14 cellular contexts compared by ENCODE assay signal in genomic region chr13:27851481-27851880, GRCh38. TPM values are rescaled to one million over a fixed set of nuclear protein-coding genes. Genes with fewer than 3 reads are reported as not detected.
A peak's percentile ranks its signal among the peaks of the same experiment; 100 is the strongest.
DNase-seq lines count a peak whose midpoint lies in the region; ATAC-seq, FAIRE-seq and TF ChIP-seq lines count a peak whose summit lies in the region.
"Had no signal": no experiment of that assay in that cellular context is flagged by ENCODE, and none has a peak within 500 bp of the region (broad histone marks: within the 10 kb centered on the region; RNA-seq: fewer than 3 reads in every experiment).

No MANE protein-coding gene starts in this region.

- no peak for TF ChIP-seq CTCF in esophagus muscularis mucosa (IDR thresholded peaks at IDR 0.05)

- H3K27me3 ChIP-seq in esophagus muscularis mucosa (peaks cover 0 to 70% (median 0%) of the 10 kb centered on the region in 4 donors), small intestine (ENCODE audit: control insufficient read depth in 2 of 2, insufficient read depth in 2 of 2, low read length in 2 of 2) (peaks cover 0 to 12% of the 10 kb centered on the region in 2 donors)

- H3K36me3 ChIP-seq in esophagus muscularis mucosa (no peaks in the 10 kb centered on the region), small intestine (ENCODE audit: control insufficient read depth in 2 of 2, insufficient read depth in 2 of 2, low read length in 2 of 2) (no peaks in the 10 kb centered on the region)
- H3K36me3 ChIP-seq: BE2C, HAP-1 had no signal

- DNase-seq in NCI-H69 (lab: John Stamatoyannopoulos, UW) = peak; percentile 4
- DNase-seq in SHP77 (lab: John Stamatoyannopoulos, UW) = peak; percentile 72 to 75
- DNase-seq in esophagus muscularis mucosa (ENCODE audit: extremely low spot score) = peak; percentile 87
- peak; percentile 92 for DNase-seq in small intestine
- DNase-seq in nucleus accumbens (lab: John Stamatoyannopoulos, UW) = no peak
- DNase-seq: BE2C; CD4-positive, alpha-beta memory T cell had no signal

- 12% methylated on average over 13 of the region's 14 CpGs for WGBS in esophagus muscularis mucosa
- WGBS in small intestine, 3 donors = 9 to 45% (median 33%) methylated on average over 14 of the region's 14 CpGs

- no peak for TF ChIP-seq EP300 in esophagus muscularis mucosa (IDR thresholded peaks at IDR 0.05)

- no peak for ATAC-seq in HG02759 (IDR thresholded peaks at IDR 0.05; ENCODE audit: unreplicated experiment)

- H3K9me3 ChIP-seq in esophagus muscularis mucosa = no peaks in the 10 kb centered on the region
- no peaks in the 10 kb centered on the region for H3K9me3 ChIP-seq in small intestine (ENCODE audit: control insufficient read depth, low read depth)
- H3K9me3 ChIP-seq: A549, BE2C had no signal

- H3K4me1 ChIP-seq in esophagus muscularis mucosa = no peaks in the 10 kb centered on the region
- H3K4me1 ChIP-seq in small intestine (ENCODE audit: control insufficient read depth in 2 of 2, insufficient read depth in 1 of 2, low read depth in 1 of 2, low read length in 1 of 2) = peaks cover 0 to 12% of the 10 kb centered on the region in 2 donors
- H3K4me1 ChIP-seq: BE2C, HAP-1 had no signal

- intact Hi-C loops in esophagus muscularis mucosa (cut with DNase I) = no loop called here

- H3K27ac ChIP-seq in esophagus muscularis mucosa (replicated peaks in 1 of 4) (no peak overlapping the region), small intestine (ENCODE audit: low read depth in 1 of 2, low read length in 1 of 2) (peak overlapping the region; percentile 77 to 79)
- H3K27ac ChIP-seq: A549, C4-2B had no signal

- peak; percentile 30 for FAIRE-seq in small intestine (lab: Jason Lieb, UNC)
- FAIRE-seq: A549, H1 had no signal

- H3K4me3 ChIP-seq in esophagus muscularis mucosa (no peak overlapping the region), small intestine (ENCODE audit: low read depth in 1 of 2, low read length in 2 of 2) (no peak overlapping the region)
- H3K4me3 ChIP-seq: A549, HAP-1 had no signal

- no peak for TF ChIP-seq POLR2A in esophagus muscularis mucosa (IDR thresholded peaks at IDR 0.05; ENCODE audit: low read depth)

RNA-seq across cellular contexts. Expression of gene GSX1, which starts 59.2 kb away (rescaled TPM):
- total RNA-seq in esophagus muscularis mucosa = not detected
- not detected for polyA plus RNA-seq in small intestine
- total RNA-seq: CD4-positive, alpha-beta memory T cell; Daoy; H1 had no signal
- polyA plus RNA-seq: A549; AG04450; CD4-positive, alpha-beta memory T cell; H1 had no signal

Comparison
In these comparisons a context has a peak if more than half of its experiments do, and no peak if none do; other contexts are left out.
1. DNase-seq: peak in NCI-H69 (single experiment), SHP77 (2 of 2), esophagus muscularis mucosa (single experiment) and small intestine (single experiment); none in nucleus accumbens (0 of 56).
2. H3K27ac ChIP-seq: peak in small intestine (2 of 2); none in esophagus muscularis mucosa (0 of 4).